In the genomic region with DNA sequence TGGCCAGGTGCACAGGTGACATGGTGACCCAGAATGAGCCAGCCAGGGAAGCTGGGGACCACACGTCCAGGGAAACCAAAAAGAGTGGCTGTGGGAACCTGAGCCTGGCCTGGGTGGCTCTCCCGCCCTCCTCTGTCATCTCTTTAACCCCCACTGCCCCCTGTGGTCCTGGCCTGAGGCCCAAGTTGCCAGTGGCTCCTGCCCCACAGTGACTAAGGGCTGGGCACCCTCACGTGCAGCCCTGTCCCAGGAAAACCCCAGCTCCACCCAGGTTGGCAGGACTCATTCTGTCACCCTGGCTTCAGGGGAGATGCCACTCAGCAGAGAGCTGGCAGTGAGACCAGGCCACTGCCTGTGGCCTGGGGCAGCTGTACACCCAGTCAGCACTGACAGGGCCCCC, we compare ENCODE assay signal across 17 cellular contexts. TPM values are rescaled to one million over a fixed set of nuclear protein-coding genes. Genes with fewer than 3 reads are reported as not detected.
DNase-seq lines count a peak whose midpoint lies in the region; ATAC-seq, FAIRE-seq and TF ChIP-seq lines count a peak whose summit lies in the region.
"Had no signal": no experiment of that assay in that cellular context is flagged by ENCODE, and none has a peak within 500 bp of the region (broad histone marks: within the 10 kb centered on the region; RNA-seq: fewer than 3 reads in every experiment).

No MANE protein-coding gene starts in this region.

- H3K27ac Mint-ChIP-seq in activated T-cell treated with anti-CD3 and anti-CD28 coated beads, Interleukin-2, amount 50 U/mL, for 24 hours = peak overlapping the region; percentile 86
- H3K27ac Mint-ChIP-seq in T-helper 17 cell = peak overlapping the region; percentile 79
- H3K27ac Mint-ChIP-seq: activated naive CD4-positive, alpha-beta T cell treated with anti-CD3 and anti-CD28 coated beads for 36 hours had no signal

- H3K36me3 Mint-ChIP-seq in activated T-cell treated with anti-CD3 and anti-CD28 coated beads, Interleukin-2, amount 50 U/mL, for 24 hours (ENCODE audit: low read depth) = peaks cover 51% of the 10 kb centered on the region
- H3K36me3 Mint-ChIP-seq in activated T-cell treated with anti-CD3 and anti-CD28 coated beads, Interleukin-2, amount 50 U/mL, for 4 hours (ENCODE audit: insufficient read depth) = peaks cover 3% of the 10 kb centered on the region
- H3K36me3 Mint-ChIP-seq in T-helper 17 cell (ENCODE audit: low read depth) = no peaks in the 10 kb centered on the region

- H3K9me3 ChIP-seq in T-helper 17 cell (ENCODE audit: control insufficient read depth, low read length, poor library complexity, severe bottlenecking) (no peaks in the 10 kb centered on the region), spleen (no peaks in the 10 kb centered on the region)
- H3K9me3 ChIP-seq: lower lobe of right lung had no signal

- peaks cover 0 to 73% (median 41%) of the 10 kb centered on the region in 6 donors for H3K36me3 ChIP-seq in spleen

- WGBS in spleen, 5 donors = 73 to 87% (median 78%) methylated on average over 2 to 3 of the region's 3 CpGs

- H3K27me3 Mint-ChIP-seq in activated T-cell treated with anti-CD3 and anti-CD28 coated beads, Interleukin-2, amount 50 U/mL, for 24 hours = no peaks in the 10 kb centered on the region
- H3K27me3 Mint-ChIP-seq in activated T-cell treated with anti-CD3 and anti-CD28 coated beads, Interleukin-2, amount 50 U/mL, for 4 hours (ENCODE audit: low read depth) = no peaks in the 10 kb centered on the region
- no peaks in the 10 kb centered on the region for H3K27me3 Mint-ChIP-seq in T-helper 17 cell
- H3K27me3 Mint-ChIP-seq: CD4-positive, alpha-beta memory T cell had no signal

- H3K4me1 ChIP-seq in spleen = peaks cover 4 to 91% (median 36%) of the 10 kb centered on the region in 6 donors

- no peak for FAIRE-seq in GM19239 (lab: Jason Lieb, UNC)

- no peaks in the 10 kb centered on the region for H3K27me3 ChIP-seq in spleen (replicated peaks in 1 of 7)

- peak overlapping the region in 2 of 8 donors; percentile 14 to 63 for H3K27ac ChIP-seq in spleen
- H3K27ac ChIP-seq: 22Rv1, HL-60, lower lobe of right lung had no signal

- TF ChIP-seq POLR2A in spleen (IDR thresholded peaks at IDR 0.05) = no peak

- H3K4me3 Mint-ChIP-seq in activated T-cell treated with anti-CD3 and anti-CD28 coated beads, Interleukin-2, amount 50 U/mL, for 24 hours = no peak overlapping the region
- H3K4me3 Mint-ChIP-seq in activated T-cell treated with anti-CD3 and anti-CD28 coated beads, Interleukin-2, amount 50 U/mL, for 4 hours = no peak overlapping the region
- H3K4me3 Mint-ChIP-seq in T-helper 17 cell = no peak overlapping the region
- H3K4me3 Mint-ChIP-seq: activated naive CD4-positive, alpha-beta T cell treated with anti-CD3 and anti-CD28 coated beads for 36 hours; CD4-positive, alpha-beta memory T cell; H9 had no signal

- no peak for TF ChIP-seq CTCF in spleen (IDR thresholded peaks at IDR 0.05 in 8 of 11, conservative IDR thresholded peaks at IDR 0.05 in 3 of 11)

- H3K4me3 ChIP-seq in spleen = no peak overlapping the region
- H3K4me3 ChIP-seq: lower lobe of right lung had no signal

- intact Hi-C loops in left colon (cut with DNase I, micrococcal nuclease) (loop anchor here in 1 of 2 donors (10.0 kb wide), 1 partner anchor 116 kb away; the partner anchor contains the start of gene REX1BD), spleen (cut with DNase I; ENCODE audit: low total_unique reads) (loop anchor here (10.0 kb wide), 2 partner anchors 106 to 376 kb away; partner anchors contain the start of gene UBA52)

- H3K4me1 Mint-ChIP-seq in activated T-cell treated with anti-CD3 and anti-CD28 coated beads, Interleukin-2, amount 50 U/mL, for 24 hours (ENCODE audit: low read depth) = peaks cover 16% of the 10 kb centered on the region
- H3K4me1 Mint-ChIP-seq in activated T-cell treated with anti-CD3 and anti-CD28 coated beads, Interleukin-2, amount 50 U/mL, for 4 hours (ENCODE audit: low read depth) = peaks cover 11% of the 10 kb centered on the region
- H3K4me1 Mint-ChIP-seq in T-helper 17 cell = peaks cover 28% of the 10 kb centered on the region

- no peak for ATAC-seq in activated T-cell treated with anti-CD3 and anti-CD28 coated beads, Interleukin-2, amount 50 U/mL, for 4 hours
- ATAC-seq in T-helper 17 cell = no peak
- ATAC-seq in left colon = peak; percentile 6
- ATAC-seq: lower lobe of right lung had no signal

- DNase-seq in activated T-cell treated with anti-CD3 and anti-CD28 coated beads, Interleukin-2, amount 50 U/mL, for 24 hours = no peak
- no peak for DNase-seq in activated T-cell treated with anti-CD3 and anti-CD28 coated beads, Interleukin-2, amount 50 U/mL, for 4 hours
- DNase-seq in T-helper 17 cell = no peak
- no peak for DNase-seq in left colon
- peak; percentile 72 for DNase-seq in spleen
- no peak for DNase-seq in NCI-H1092 (lab: John Stamatoyannopoulos, UW)
- DNase-seq in retina = no peak
- DNase-seq in GM19239 (ENCODE audit: insufficient read length, low spot score) = no peak
- DNase-seq: activated naive CD4-positive, alpha-beta T cell treated with anti-CD3 and anti-CD28 coated beads for 36 hours; CD4-positive, alpha-beta memory T cell; effector CD8-positive, alpha-beta T cell; H9; lower lobe of right lung; NCI-H187; NCI-H524 had no signal

- no peaks in the 10 kb centered on the region for H3K9me3 Mint-ChIP-seq in activated T-cell treated with anti-CD3 and anti-CD28 coated beads, Interleukin-2, amount 50 U/mL, for 24 hours
- no peaks in the 10 kb centered on the region for H3K9me3 Mint-ChIP-seq in activated T-cell treated with anti-CD3 and anti-CD28 coated beads, Interleukin-2, amount 50 U/mL, for 4 hours
- H3K9me3 Mint-ChIP-seq: activated naive CD4-positive, alpha-beta T cell treated with anti-CD3 and anti-CD28 coated beads for 36 hours; CD4-positive, alpha-beta memory T cell; H9 had no signal

RNA-seq across cellular contexts. Expression of gene ISYNA1, which starts 30.6 kb away (rescaled TPM):
- 10 to 100 TPM; 10.2 to 16.6 (median 14.4) TPM for total RNA-seq in activated T-cell treated with anti-CD3 and anti-CD28 coated beads, Interleukin-2, amount 50 U/mL, for 4 hours
- total RNA-seq in T-helper 17 cell (10 to 100 TPM; 37.6 to 39.6 TPM), left colon (10 to 100 TPM; 14.1 to 15.1 TPM), spleen (10 to 100 TPM; 37.5 to 82.3 (median 44.4) TPM)
- polyA plus RNA-seq in spleen = 10 to 100 TPM; 31.7 to 58.2 (median 49.0) TPM

RNA-seq across cellular contexts. Expression of gene SSBP4, which starts 49.3 kb away (rescaled TPM):
- total RNA-seq in activated T-cell treated with anti-CD3 and anti-CD28 coated beads, Interleukin-2, amount 50 U/mL, for 4 hours = 100 to 1,000 TPM; 119 to 155 (median 135) TPM
- total RNA-seq in T-helper 17 cell (100 to 1,000 TPM; 112 to 113 TPM), left colon (10 to 100 TPM; 37.4 to 50.7 TPM), spleen (100 to 1,000 TPM in 1 of 7 donors, 10 to 100 TPM in 6; 56.3 to 103 (median 82.4) TPM)
- 100 to 1,000 TPM in 1 of 3 donors, 10 to 100 TPM in 2; 80.6 to 143 (median 94.9) TPM for polyA plus RNA-seq in spleen

RNA-seq across cellular contexts. Expression of gene ELL, which starts 53.4 kb away (rescaled TPM):
- 10 to 100 TPM; 25.6 to 32.5 (median 28.8) TPM for total RNA-seq in activated T-cell treated with anti-CD3 and anti-CD28 coated beads, Interleukin-2, amount 50 U/mL, for 4 hours
- total RNA-seq in T-helper 17 cell (10 to 100 TPM; 51.0 to 62.8 TPM), left colon (10 to 100 TPM; 18.1 to 19.1 TPM), spleen (10 to 100 TPM; 23.0 to 44.8 (median 32.1) TPM)
- 10 to 100 TPM in 1 of 3 donors, 1 to 10 TPM in 2; 4.5 to 14.2 (median 7.9) TPM for polyA plus RNA-seq in spleen
